In genomic region chr2:62410015-62410453, GRCh38 we compare ENCODE assay signal across 10 cellular contexts.
A peak's percentile ranks its signal among the peaks of the same experiment; 100 is the strongest.
DNase-seq lines count a peak whose midpoint lies in the region; ATAC-seq and TF ChIP-seq lines count a peak whose summit lies in the region.
"Had no signal": no experiment of that assay in that cellular context is flagged by ENCODE, and none has a peak within 500 bp of the region (broad histone marks: within the 10 kb centered on the region; RNA-seq: fewer than 3 reads in every experiment).

No MANE protein-coding gene starts in this region.

- H4K20me1 ChIP-seq in OCI-LY7 (ENCODE audit: insufficient read depth, low read length), result no peaks in the 10 kb centered on the region

- intact Hi-C loops in OCI-LY7 (cut with micrococcal nuclease; ENCODE audit: unreplicated experiment), result loop anchor here (5.0 kb wide), 1 partner anchor 213 kb away; the partner anchor contains the start of gene B3GNT2

- no TSS peak for BruUV-seq in OCI-LY7 (replicated peaks; lab: Mats Ljungman, UMichigan)

- ATAC-seq in GM21825 (IDR thresholded peaks at IDR 0.05; ENCODE audit: unreplicated experiment), result no peak
- no peak for ATAC-seq in HG03095 (IDR thresholded peaks at IDR 0.05; ENCODE audit: unreplicated experiment)
- ATAC-seq: natural killer cell had no signal

- H2AFZ ChIP-seq in OCI-LY7 (ENCODE audit: low read length), result no peak overlapping the region

- no peaks in the 10 kb centered on the region for H3K9me2 ChIP-seq in OCI-LY7 (ENCODE audit: insufficient read depth, low read length)

- TF ChIP-seq CTCF in OCI-LY7 (conservative IDR thresholded peaks at IDR 0.05; ENCODE audit: low read length) (peak; percentile 69), epithelial cell of esophagus (IDR thresholded peaks at IDR 0.05; ENCODE audit: insufficient read depth, low read depth, low read length, missing control alignments) (peak; percentile 53)

- no peaks in the 10 kb centered on the region for H3K36me3 ChIP-seq in OCI-LY7 (ENCODE audit: insufficient read depth, low read length)

- POLR2A ChIA-PET in OCI-LY7 (lab: Charles Lee), result interaction anchor here (0.6 kb wide), 1 partner anchor 52 kb away, joined by 4 read pairs; no protein-coding TSS in a partner anchor

- no peak overlapping the region for H3K27ac ChIP-seq in OCI-LY7 (ENCODE audit: low read depth, low read length, poor library complexity, severe bottlenecking)

- H3K9me3 ChIP-seq in OCI-LY7 (ENCODE audit: low read length), result no peaks in the 10 kb centered on the region

- no peak overlapping the region for H3K4me2 ChIP-seq in OCI-LY7 (ENCODE audit: low read length)

- no peaks in the 10 kb centered on the region for H3K79me2 ChIP-seq in OCI-LY7 (ENCODE audit: insufficient read depth, low read depth, low read length)

- CTCF ChIA-PET in OCI-LY7 (lab: Charles Lee; ENCODE audit: unreplicated experiment), result interaction anchor here (0.6 kb wide), 2 partner anchors 34 to 516 kb away, joined by 3 read pairs; no protein-coding TSS in a partner anchor

- DNase-seq in NCI-H1092 (lab: John Stamatoyannopoulos, UW) (peak; percentile 8), NCI-H1092 treated with DMSO at 0.1 percent for 48 hours (lab: John Stamatoyannopoulos, UW) (no peak), OCI-LY7 (ENCODE audit: low spot score) (peak; percentile 62), epithelial cell of esophagus (ENCODE audit: low read depth) (peak; percentile 32), putamen (ENCODE audit: low spot score) (peak; percentile 46), NCI-H524 treated with DMSO at 0.1 percent for 48 hours (lab: John Stamatoyannopoulos, UW) (no peak)
- DNase-seq: ACHN, natural killer cell had no signal

- no peak overlapping the region for H3K4me3 ChIP-seq in OCI-LY7 (ENCODE audit: low read depth, low read length, poor library complexity, severe bottlenecking)
- no peak overlapping the region for H3K4me3 ChIP-seq in epithelial cell of esophagus (ENCODE audit: low read length)

- H3K4me1 ChIP-seq in OCI-LY7 (ENCODE audit: insufficient read depth, low read length, poor library complexity, severe bottlenecking), result peaks cover 30% of the 10 kb centered on the region

Comparison
In these comparisons a context has a peak if more than half of its experiments do, and no peak if none do; other contexts are left out.
1. DNase-seq: peak in NCI-H1092 (single experiment), OCI-LY7 (single experiment), epithelial cell of esophagus (single experiment) and putamen (single experiment); none in NCI-H1092 treated with DMSO at 0.1 percent for 48 hours (single experiment) and NCI-H524 treated with DMSO at 0.1 percent for 48 hours (single experiment).